Comparison of ENCODE assay signal across 13 cellular contexts in the genomic region with DNA sequence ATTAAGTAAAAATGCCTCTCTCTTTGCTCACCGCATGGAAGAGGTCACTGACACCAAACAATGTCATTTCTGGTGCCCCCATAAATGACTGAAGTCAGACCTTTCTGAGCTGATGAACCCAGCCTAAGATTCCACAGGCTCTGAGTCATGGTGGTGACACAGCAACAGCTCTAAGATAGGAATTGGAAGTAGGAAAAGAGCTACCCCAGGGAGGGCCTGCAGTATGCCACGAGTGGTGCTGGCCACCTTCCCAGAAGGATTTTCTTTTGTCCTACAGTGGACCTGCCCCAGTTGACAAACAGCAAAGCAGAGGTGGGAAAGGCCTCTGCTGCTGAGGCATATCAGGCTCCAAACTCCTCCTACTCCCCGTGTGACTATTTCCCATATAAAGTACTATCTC.
DNase-seq lines count a peak whose midpoint lies in the region; ATAC-seq, FAIRE-seq and TF ChIP-seq lines count a peak whose summit lies in the region.
"Had no signal": no experiment of that assay in that cellular context is flagged by ENCODE, and none has a peak within 500 bp of the region (broad histone marks: within the 10 kb centered on the region; RNA-seq: fewer than 3 reads in every experiment).

No MANE protein-coding gene starts in this region.

- H3K36me3 ChIP-seq in adipocyte (ENCODE audit: control insufficient read depth, insufficient read depth, low read length, severe bottlenecking) (no peaks in the 10 kb centered on the region), heart right ventricle (no peaks in the 10 kb centered on the region)
- H3K36me3 ChIP-seq: spleen had no signal

- TF ChIP-seq CTCF in A549 (IDR thresholded peaks at IDR 0.05) = no peak
- no peak for TF ChIP-seq CTCF in HFFc6 (IDR thresholded peaks at IDR 0.05)
- TF ChIP-seq CTCF in heart right ventricle (IDR thresholded peaks at IDR 0.05) = no peak

- H3K27ac Mint-ChIP-seq in HFFc6 = peak overlapping the region; percentile 77
- H3K27ac Mint-ChIP-seq: activated CD8-positive, alpha-beta T cell treated with anti-CD3 and anti-CD28 coated beads, Interleukin-2, amount 10 ng/mL, durations not matched to agents 7 days and 5 days; B cell; IgD-negative memory B cell had no signal

- H3K27me3 Mint-ChIP-seq in HFFc6 (ENCODE audit: insufficient read depth) = no peaks in the 10 kb centered on the region; the same call in 1 of the 2 replicates

- H3K9ac ChIP-seq in adipocyte (ENCODE audit: low read length) = no peak overlapping the region

- no peak for TF ChIP-seq POLR2A in A549 (IDR thresholded peaks at IDR 0.05; ENCODE audit: low read length)

- H3K4me1 Mint-ChIP-seq in HFFc6 (ENCODE audit: low read depth) = peaks cover 81% of the 10 kb centered on the region
- H3K4me1 Mint-ChIP-seq: B cell, IgD-negative memory B cell had no signal

- H3K9me3 Mint-ChIP-seq in HFFc6 = no peaks in the 10 kb centered on the region

- CTCF ChIA-PET in A549 (lab: Yijun Ruan, JAX) = interaction anchor here (1.2 to 2.1 kb wide), 3 partner anchors 11 to 213 kb away, joined by 3 to 7 read pairs (median 3); no protein-coding TSS in a partner anchor

- intact Hi-C loops in heart right ventricle (cut with DNase I) = no loop called here

- FAIRE-seq in A549 (lab: Jason Lieb, UNC) = peak; percentile 93

- H3K9me3 ChIP-seq in A549 (no peaks in the 10 kb centered on the region), adipocyte (ENCODE audit: control insufficient read depth, low read length) (peaks cover 6% of the 10 kb centered on the region), heart right ventricle (peaks cover 0 to 22% (median 0%) of the 10 kb centered on the region in 11 donors)

- 0% methylated on average over 3 of the region's 3 CpGs for whole genome bisulfite sequencing in A549 (ENCODE audit: missing lambda C conversion rate)
- WGBS in heart right ventricle, 2 donors = 41 to 48% methylated on average over 3 of the region's 3 CpGs

- peak overlapping the region; percentile 54 for H3K4me2 ChIP-seq in A549

- H3K4me3 ChIP-seq in A549 (no peak overlapping the region), adipocyte (ENCODE audit: low read length) (no peak overlapping the region), heart right ventricle (no peak overlapping the region)
- H3K4me3 ChIP-seq: spleen had no signal

- no peaks in the 10 kb centered on the region for H3K27me3 ChIP-seq in adipocyte (replicated peaks; ENCODE audit: control insufficient read depth, insufficient read depth, low read length)
- peaks cover 0 to 8% (median 0%) of the 10 kb centered on the region in 7 donors for H3K27me3 ChIP-seq in heart right ventricle

- POLR2A ChIA-PET in A549 (lab: Yijun Ruan, JAX) = interaction anchor here (1.4 kb wide), 1 partner anchor 283 kb away, joined by 3 read pairs; no protein-coding TSS in a partner anchor

- H3K27ac ChIP-seq in A549 (peak overlapping the region; percentile 54 to 78), heart right ventricle (no peak overlapping the region)
- H3K27ac ChIP-seq: spleen had no signal

- H3K4me3 Mint-ChIP-seq in HFFc6 = peak overlapping the region; percentile 0; the same call in 1 of the 2 replicates
- H3K4me3 Mint-ChIP-seq: activated CD8-positive, alpha-beta T cell treated with anti-CD3 and anti-CD28 coated beads, Interleukin-2, amount 10 ng/mL, durations not matched to agents 7 days and 5 days; B cell; IgD-negative memory B cell had no signal

- peaks cover 4% of the 10 kb centered on the region; the same call in 1 of the 2 replicates for H3K36me3 Mint-ChIP-seq in HFFc6 (ENCODE audit: low read depth)
- H3K36me3 Mint-ChIP-seq: IgD-negative memory B cell had no signal

- ATAC-seq in A549 (peak; percentile 92 to 93), heart right ventricle (peak in 6 of 8 donors; percentile 75 to 89 (median 84)), GM21381 (IDR thresholded peaks at IDR 0.05; ENCODE audit: unreplicated experiment) (no peak)
- ATAC-seq: activated CD8-positive, alpha-beta T cell treated with anti-CD3 and anti-CD28 coated beads, Interleukin-2, amount 10 ng/mL, durations not matched to agents 7 days and 5 days had no signal

- peak; percentile 16 to 42; a peak in 4 of 5 replicates for TF ChIP-seq RAD21 in A549 (conservative IDR thresholded peaks at IDR 0.05 in 1 of 2, IDR thresholded peaks at IDR 0.05 in 1 of 2)

- H3K4me1 ChIP-seq in A549 (peaks cover 61% of the 10 kb centered on the region), adipocyte (ENCODE audit: control insufficient read depth, insufficient read depth, low read length) (peaks cover 32% of the 10 kb centered on the region), heart right ventricle (peaks cover 0 to 5% (median 0%) of the 10 kb centered on the region in 9 donors)
- H3K4me1 ChIP-seq: spleen had no signal

- peak; percentile 54 to 74; a peak in 2 of 5 replicates for TF ChIP-seq EP300 in A549 (IDR thresholded peaks at IDR 0.05)

- DNase-seq in A549 (ENCODE audit: low read depth in 1 of 2, low spot score in 1 of 2) = peak; percentile 66 to 91
- DNase-seq in HFFc6 = peak; percentile 89
- DNase-seq in adipocyte (ENCODE audit: low read depth) = peak; percentile 67
- DNase-seq in heart right ventricle = peak in 1 of 2 donors; percentile 47
- no peak for DNase-seq in activated CD8-positive, alpha-beta memory T cell treated with anti-CD3 and anti-CD28 coated beads for 24 hours
- DNase-seq in stimulated activated CD4-positive, alpha-beta T cell treated with anti-CD3 and anti-CD28 coated beads, Interleukin-2, amount 100 ng/mL, for 24 hours = no peak
- DNase-seq in medulla oblongata (ENCODE audit: extremely low spot score) = no peak
- DNase-seq: activated CD8-positive, alpha-beta T cell treated with anti-CD3 and anti-CD28 coated beads, Interleukin-2, amount 10 ng/mL, durations not matched to agents 7 days and 5 days; amygdala; spleen had no signal

TF ChIP-seq in A549, 52 proteins besides CTCF, POLR2A, EP300 and RAD21:
- TF ChIP-seq RFX5 (IDR thresholded peaks at IDR 0.05) (0 out of 2 replicates have a peak, but pooled peaks have one; percentile 34), NR3C1 (IDR thresholded peaks at IDR 0.05) (no peak), JUNB (IDR thresholded peaks at IDR 0.05) (peak; percentile 88), FOSL2 (IDR thresholded peaks at IDR 0.05) (peak; percentile 82), FOSL2 (CRISPR knock-in tag; IDR thresholded peaks at IDR 0.05) (peak; percentile 88), HDAC2 (IDR thresholded peaks at IDR 0.05) (no peak), HES2 (IDR thresholded peaks at IDR 0.05) (no peak), MAX (IDR thresholded peaks at IDR 0.05) (peak; percentile 90), NFE2L2 (conservative IDR thresholded peaks at IDR 0.05; ENCODE audit: low read length) (0 out of 2 replicates have a peak, but pooled peaks have one; percentile 22), GATA3 (IDR thresholded peaks at IDR 0.05; ENCODE audit: borderline replicate concordance) (peak; percentile 80; the same call in 1 of the 2 replicates), CEBPB (IDR thresholded peaks at IDR 0.05) (peak in 1 of 2 experiments; percentile 55; a peak in 1 of 4 replicates), SMC3 (IDR thresholded peaks at IDR 0.05) (peak; percentile 34; the same call in 1 of the 3 replicates), MAFK (IDR thresholded peaks at IDR 0.05; ENCODE audit: partially characterized antibody) (peak; percentile 78), ZNF302 (CRISPR knock-in tag; IDR thresholded peaks at IDR 0.05) (no peak), JUN (IDR thresholded peaks at IDR 0.05) (peak in 1 of 2 experiments; percentile 78; a peak in 3 of 5 replicates)
- TF ChIP-seq, protein P1, sequence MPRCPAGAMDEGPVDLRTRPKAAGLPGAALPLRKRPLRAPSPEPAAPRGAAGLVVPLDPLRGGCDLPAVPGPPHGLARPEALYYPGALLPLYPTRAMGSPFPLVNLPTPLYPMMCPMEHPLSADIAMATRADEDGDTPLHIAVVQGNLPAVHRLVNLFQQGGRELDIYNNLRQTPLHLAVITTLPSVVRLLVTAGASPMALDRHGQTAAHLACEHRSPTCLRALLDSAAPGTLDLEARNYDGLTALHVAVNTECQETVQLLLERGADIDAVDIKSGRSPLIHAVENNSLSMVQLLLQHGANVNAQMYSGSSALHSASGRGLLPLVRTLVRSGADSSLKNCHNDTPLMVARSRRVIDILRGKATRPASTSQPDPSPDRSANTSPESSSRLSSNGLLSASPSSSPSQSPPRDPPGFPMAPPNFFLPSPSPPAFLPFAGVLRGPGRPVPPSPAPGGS (IDR thresholded peaks at IDR 0.05) = 0 out of 3 replicates have a peak, but pooled peaks have one; percentile 57

Comparison
In these comparisons a context has a peak if more than half of its experiments do, and no peak if none do; other contexts are left out.
1. DNase-seq: peak in A549 (2 of 2), HFFc6 (single experiment) and adipocyte (single experiment); none in activated CD8-positive, alpha-beta memory T cell treated with anti-CD3 and anti-CD28 coated beads for 24 hours (single experiment), stimulated activated CD4-positive, alpha-beta T cell treated with anti-CD3 and anti-CD28 coated beads, Interleukin-2, amount 100 ng/mL, for 24 hours (0 of 2) and medulla oblongata (single experiment).
2. H3K27ac ChIP-seq: peak in A549 (2 of 2); none in heart right ventricle (0 of 10).